ENCODE assay signal across 21 cellular contexts in the genomic region with DNA sequence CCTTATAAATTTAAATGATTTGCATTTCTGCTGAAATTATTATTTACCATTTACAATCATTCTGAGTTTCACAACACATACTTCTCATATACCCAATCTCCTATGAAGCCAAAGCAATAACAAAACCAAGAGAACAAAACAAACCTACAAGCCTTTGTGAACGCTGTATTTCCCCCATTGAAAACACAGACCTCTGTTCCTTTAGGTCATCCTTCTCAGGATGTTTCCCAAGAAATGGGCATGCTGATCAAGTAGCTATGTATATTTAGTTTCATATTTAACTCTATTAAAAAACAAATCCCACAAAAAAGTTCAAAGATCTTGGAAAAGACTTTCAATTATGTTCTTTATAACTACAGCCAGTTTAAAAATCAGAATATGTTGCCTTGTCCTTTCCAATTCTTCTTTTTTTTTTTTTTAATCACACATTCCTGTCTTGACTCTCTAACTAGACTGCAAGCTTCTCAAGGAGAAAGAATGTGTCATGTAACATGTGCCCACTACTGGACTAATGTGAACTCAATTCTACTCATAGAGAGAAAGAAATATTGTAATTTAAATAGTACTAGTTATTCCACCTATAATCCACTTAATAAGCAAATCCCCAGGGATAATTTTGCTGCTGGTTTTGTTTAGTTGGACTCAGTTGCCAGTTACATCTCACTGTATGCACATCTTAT.
"Had no signal": no experiment of that assay in that cellular context is flagged by ENCODE, and none has a peak within 500 bp of the region (broad histone marks: within the 10 kb centered on the region; RNA-seq: fewer than 3 reads in every experiment).

No MANE protein-coding gene starts in this region.

- ATAC-seq: activated CD8-positive, alpha-beta memory T cell treated with anti-CD3 and anti-CD28 coated beads, Interleukin-2, amount 10 ng/mL, durations not matched to agents 7 days and 5 days; left lung; stimulated activated naive CD8-positive, alpha-beta T cell treated with anti-CD3 and anti-CD28 coated beads, Interleukin-15, Interleukin-2, amounts not matched to agents 100 U/mL and 50 U/mL, for 24 hours; WTC11 had no signal

- DNase-seq: activated CD4-positive, alpha-beta memory T cell treated with anti-CD3 and anti-CD28 coated beads, Interleukin-2, amount 10 ng/mL, durations not matched to agents 7 days and 5 days; activated CD4-positive, alpha-beta T cell treated with anti-CD3 and anti-CD28 coated beads for 48 hours; activated CD8-positive, alpha-beta memory T cell treated with anti-CD3 and anti-CD28 coated beads, Interleukin-2, amount 10 ng/mL, durations not matched to agents 7 days and 5 days; amniotic stem cell; caudate nucleus; colonic mucosa; foreskin fibroblast; hippocampal formation; left lung; mammary epithelial cell; nephron progenitor cell; nucleus accumbens; posterior cingulate gyrus; stimulated activated CD4-positive, alpha-beta T cell treated with anti-CD3 and anti-CD28 coated beads, Interleukin-2, amount 100 ng/mL, for 24 hours; stimulated activated naive CD8-positive, alpha-beta T cell treated with anti-CD3 and anti-CD28 coated beads, Interleukin-15, Interleukin-2, amounts not matched to agents 100 U/mL and 50 U/mL, for 24 hours; substantia nigra; tibial artery had no signal

- H3K4me3 ChIP-seq: colonic mucosa, esophagus muscularis mucosa, left lung, tibial artery had no signal

- H3K36me3 Mint-ChIP-seq: activated CD8-positive, alpha-beta memory T cell treated with anti-CD3 and anti-CD28 coated beads, Interleukin-2, amount 10 ng/mL, durations not matched to agents 7 days and 5 days had no signal

- H3K27ac Mint-ChIP-seq: activated CD4-positive, alpha-beta memory T cell treated with anti-CD3 and anti-CD28 coated beads, Interleukin-2, amount 10 ng/mL, durations not matched to agents 7 days and 5 days; activated CD8-positive, alpha-beta memory T cell treated with anti-CD3 and anti-CD28 coated beads, Interleukin-2, amount 10 ng/mL, durations not matched to agents 7 days and 5 days; activated naive CD8-positive, alpha-beta T cell; nephron progenitor cell; T-helper 2 cell treated with Interferon-gamma antibody and Interleukin-4, amounts not matched to agents 5 μg/mL and 100 μg/mL, for 36 hours; WTC11 had no signal

- H3K9me3 Mint-ChIP-seq: activated CD4-positive, alpha-beta memory T cell treated with anti-CD3 and anti-CD28 coated beads, Interleukin-2, amount 10 ng/mL, durations not matched to agents 7 days and 5 days had no signal

- H3K4me3 Mint-ChIP-seq: activated CD4-positive, alpha-beta memory T cell treated with anti-CD3 and anti-CD28 coated beads, Interleukin-2, amount 10 ng/mL, durations not matched to agents 7 days and 5 days; activated CD8-positive, alpha-beta memory T cell treated with anti-CD3 and anti-CD28 coated beads, Interleukin-2, amount 10 ng/mL, durations not matched to agents 7 days and 5 days; activated naive CD8-positive, alpha-beta T cell; nephron progenitor cell; T-helper 2 cell treated with Interferon-gamma antibody and Interleukin-4, amounts not matched to agents 5 μg/mL and 100 μg/mL, for 36 hours; WTC11 had no signal

- H3K4me1 Mint-ChIP-seq: activated CD4-positive, alpha-beta memory T cell treated with anti-CD3 and anti-CD28 coated beads, Interleukin-2, amount 10 ng/mL, durations not matched to agents 7 days and 5 days; activated CD8-positive, alpha-beta memory T cell treated with anti-CD3 and anti-CD28 coated beads, Interleukin-2, amount 10 ng/mL, durations not matched to agents 7 days and 5 days; nephron progenitor cell; WTC11 had no signal
